In the genomic region with DNA sequence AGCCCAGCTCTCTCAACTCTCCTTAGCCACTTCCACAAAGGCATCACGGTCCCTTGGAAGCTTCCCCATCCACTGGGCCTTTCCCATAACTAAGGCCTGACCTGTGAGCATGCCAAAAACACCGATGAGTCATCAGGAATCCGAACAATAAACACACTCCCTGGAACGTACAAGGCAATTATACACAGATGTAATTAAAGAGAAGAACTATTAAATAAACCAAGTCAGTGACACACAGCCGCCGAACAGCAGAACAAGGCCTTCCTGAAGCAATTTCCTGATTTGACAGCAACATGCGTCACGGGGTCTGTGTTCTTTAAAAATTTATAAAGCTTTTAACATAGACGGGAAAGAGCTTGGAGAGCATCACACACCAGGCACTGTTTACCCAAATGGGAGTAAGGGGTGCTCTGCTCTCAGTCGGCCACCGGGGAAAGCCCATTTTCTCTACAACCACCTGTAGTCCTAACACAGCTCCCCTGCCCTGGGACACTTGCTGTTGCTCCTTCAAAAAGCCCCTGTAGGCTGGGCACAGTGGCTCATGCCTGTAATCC, we compare ENCODE assay signal across 9 cellular contexts. TPM values are rescaled to one million over a fixed set of nuclear protein-coding genes. Genes with fewer than 3 reads are reported as not detected.
DNase-seq lines count a peak whose midpoint lies in the region; ATAC-seq and TF ChIP-seq lines count a peak whose summit lies in the region.
"Had no signal": no experiment of that assay in that cellular context is flagged by ENCODE, and none has a peak within 500 bp of the region (broad histone marks: within the 10 kb centered on the region; RNA-seq: fewer than 3 reads in every experiment).

No MANE protein-coding gene starts in this region.

- peak; percentile 94 for ATAC-seq in lower lobe of right lung

- DNase-seq in MG63, result peak; percentile 94
- DNase-seq in cardiac fibroblast (ENCODE audit: low read depth in 2 of 2), result peak; percentile 94
- peak; percentile 59 for DNase-seq in lower lobe of right lung
- no peak for DNase-seq in GM10266 (ENCODE audit: extremely low spot score)
- DNase-seq in SHP77 treated with DMSO at 0.1 percent for 48 hours (lab: John Stamatoyannopoulos, UW), result no peak
- DNase-seq in stimulated activated CD4-positive, alpha-beta T cell treated with anti-CD3 and anti-CD28 coated beads, Interleukin-4, amount 100 ng/mL, for 1 hour, result no peak
- no peak for DNase-seq in posterior cingulate gyrus
- DNase-seq: CD4-positive, CD25-positive, alpha-beta regulatory T cell had no signal

- no peak overlapping the region for H3K4me3 ChIP-seq in MG63
- H3K4me3 ChIP-seq in cardiac fibroblast (replicated peaks in 1 of 2; ENCODE audit: low read depth in 2 of 2, low read length in 2 of 2), result no peak overlapping the region
- H3K4me3 ChIP-seq in lower lobe of right lung, result no peak overlapping the region

- intact Hi-C loops in lower lobe of right lung (cut with DNase I) (no loop called here), posterior cingulate gyrus (cut with DNase I) (no loop called here)

- H3K27me3 ChIP-seq in MG63 (no peaks in the 10 kb centered on the region), lower lobe of right lung (ENCODE audit: low read depth) (no peaks in the 10 kb centered on the region)

- TF ChIP-seq CTCF in 22Rv1 (IDR thresholded peaks at IDR 0.05) (no peak), cardiac fibroblast (IDR thresholded peaks at IDR 0.05; ENCODE audit: low read depth, low read length) (no peak), lower lobe of right lung (IDR thresholded peaks at IDR 0.05) (no peak), GM10266 (IDR thresholded peaks at IDR 0.05; ENCODE audit: control insufficient read depth, insufficient read depth, low read depth, missing control alignments) (no peak)

- peaks cover 28% of the 10 kb centered on the region for H3K4me1 ChIP-seq in lower lobe of right lung

- H3K36me3 ChIP-seq in MG63 (peaks cover 3% of the 10 kb centered on the region), lower lobe of right lung (peaks cover 17% of the 10 kb centered on the region)

- H3K9me3 ChIP-seq in MG63, result no peaks in the 10 kb centered on the region
- no peaks in the 10 kb centered on the region for H3K9me3 ChIP-seq in lower lobe of right lung

- peak overlapping the region; percentile 93 for H3K27ac ChIP-seq in 22Rv1
- H3K27ac ChIP-seq in lower lobe of right lung, result peak overlapping the region; percentile 85

RNA-seq across cellular contexts. Expression of a gene that starts 29.4 kb away (rescaled TPM):
- 8.0 and 10.2 TPM in 2 replicates for total RNA-seq in MG63 (2014; rRNA removed; shearing (Covaris generic); ENCODE audit: low replicate concordance)
- total RNA-seq in lower lobe of right lung, result 21.3 TPM

Comparison
In these comparisons a context has a peak if more than half of its experiments do, and no peak if none do; other contexts are left out.
1. DNase-seq: peak in MG63 (single experiment), cardiac fibroblast (2 of 2) and lower lobe of right lung (single experiment); none in GM10266 (single experiment), SHP77 treated with DMSO at 0.1 percent for 48 hours (single experiment), stimulated activated CD4-positive, alpha-beta T cell treated with anti-CD3 and anti-CD28 coated beads, Interleukin-4, amount 100 ng/mL, for 1 hour (single experiment) and posterior cingulate gyrus (0 of 10).